In genomic region chr2:207285451-207285771, GRCh38 we compare ENCODE assay signal across 15 cellular contexts.
A peak's percentile ranks its signal among the peaks of the same experiment; 100 is the strongest.
DNase-seq lines count a peak whose midpoint lies in the region; ATAC-seq and TF ChIP-seq lines count a peak whose summit lies in the region.
"Had no signal": no experiment of that assay in that cellular context is flagged by ENCODE, and none has a peak within 500 bp of the region (broad histone marks: within the 10 kb centered on the region; RNA-seq: fewer than 3 reads in every experiment).

No MANE protein-coding gene starts in this region.

- H3K4me1 ChIP-seq in mammary epithelial cell (ENCODE audit: insufficient read depth, low read length) (peaks cover 25% of the 10 kb centered on the region), HEK293 (ENCODE audit: control insufficient read depth, insufficient read depth, low read length) (no peaks in the 10 kb centered on the region), esophagus squamous epithelium (peaks cover 5 to 38% (median 11%) of the 10 kb centered on the region in 3 donors)
- H3K4me1 ChIP-seq: testis had no signal

- H3K36me3 Mint-ChIP-seq in MCF 10A (ENCODE audit: insufficient read depth, unreplicated experiment), result no peaks in the 10 kb centered on the region
- H3K36me3 Mint-ChIP-seq: natural killer cell had no signal

- no peaks in the 10 kb centered on the region for H3K79me2 ChIP-seq in mammary epithelial cell (ENCODE audit: insufficient read depth, low read length)

- H3K4me3 ChIP-seq in mammary epithelial cell (replicated peaks in 1 of 3; ENCODE audit: insufficient read depth in 1 of 3, low read depth in 2 of 3, low read length in 3 of 3) (no peak overlapping the region), HEK293 (ENCODE audit: low read depth, low read length) (no peak overlapping the region), esophagus squamous epithelium (no peak overlapping the region)
- H3K4me3 ChIP-seq: PC-9, testis had no signal

- in situ Hi-C loops in mammary epithelial cell (cut with MboI; ENCODE audit: low sequenced_read_pairs in 2 of 2), result no loop called here

- POLR2A ChIA-PET in MCF 10A (lab: Yijun Ruan, JAX) (interaction anchor here (0.7 kb wide), 2 partner anchors 11 to 369 kb away, joined by 3 read pairs; no protein-coding TSS in a partner anchor), HEK293 (lab: Yijun Ruan, JAX) (no interaction called here)

- H3K4me1 Mint-ChIP-seq in MCF 10A (ENCODE audit: insufficient read depth, unreplicated experiment), result peaks cover 10% of the 10 kb centered on the region

- H3K36me3 ChIP-seq in mammary epithelial cell (ENCODE audit: insufficient read depth, low read length) (no peaks in the 10 kb centered on the region), HEK293 (ENCODE audit: control insufficient read depth in 2 of 2, insufficient read depth in 1 of 2, low read length in 2 of 2) (no peaks in the 10 kb centered on the region), esophagus squamous epithelium (no peaks in the 10 kb centered on the region)

- H3K9ac ChIP-seq in mammary epithelial cell (ENCODE audit: insufficient read depth, low read length), result no peak overlapping the region

- H3K4me3 Mint-ChIP-seq in MCF 10A (ENCODE audit: unreplicated experiment), result no peak overlapping the region
- H3K4me3 Mint-ChIP-seq: HFFc6, natural killer cell had no signal

- H3K9me3 ChIP-seq in mammary epithelial cell (replicated peaks; ENCODE audit: insufficient read depth, low read length) (no peaks in the 10 kb centered on the region), HEK293 (ENCODE audit: control insufficient read depth, insufficient read depth, low read depth, low read length) (no peaks in the 10 kb centered on the region), esophagus squamous epithelium (no peaks in the 10 kb centered on the region)
- H3K9me3 ChIP-seq: testis had no signal

- ATAC-seq in GM21360 (IDR thresholded peaks at IDR 0.05; ENCODE audit: unreplicated experiment), result no peak
- ATAC-seq: natural killer cell had no signal

- no TSS peak for BruUV-seq in mammary epithelial cell (replicated peaks; lab: Mats Ljungman, UMichigan)
- no TSS peak for BruUV-seq in MCF 10A (replicated peaks; lab: Mats Ljungman, UMichigan)

- H3K27me3 Mint-ChIP-seq in MCF 10A (ENCODE audit: insufficient read depth, unreplicated experiment), result no peaks in the 10 kb centered on the region

- no peak for TF ChIP-seq POLR2A in esophagus squamous epithelium (IDR thresholded peaks at IDR 0.05)

- 63% methylated on average over 4 of the region's 4 CpGs for WGBS in mammary epithelial cell (ENCODE audit: low coverage, missing lambda C conversion rate)
- 63 to 81% methylated on average over 3 to 4 of the region's 4 CpGs for WGBS in esophagus squamous epithelium, 2 donors

- CTCF ChIA-PET in mammary epithelial cell (lab: Charles Lee; ENCODE audit: low non-redundant PET) (interaction anchor here (0.6 kb wide), 1 partner anchor 41 kb away, joined by 3 read pairs; no protein-coding TSS in a partner anchor), MCF 10A (lab: Yijun Ruan, JAX) (interaction anchor here (0.9 to 2.4 kb wide), 2 partner anchors 9 to 21 kb away, joined by 4 to 9 read pairs; no protein-coding TSS in a partner anchor), HEK293 (lab: Yijun Ruan, JAX) (interaction anchor here (1.0 to 1.2 kb wide), 2 partner anchors 119 to 190 kb away, joined by 3 read pairs; partner anchors contain the start of gene KLF7)

- H4K20me1 ChIP-seq in mammary epithelial cell (ENCODE audit: insufficient read depth, low read length), result no peaks in the 10 kb centered on the region

- TF ChIP-seq CTCF in mammary epithelial cell (conservative IDR thresholded peaks at IDR 0.05 in 1 of 2, IDR thresholded peaks at IDR 0.05 in 1 of 2; ENCODE audit: extremely low read depth in 1 of 2, insufficient read depth in 1 of 2, low read depth in 1 of 2, low read length in 2 of 2), result no peak
- TF ChIP-seq CTCF in MCF 10A (IDR thresholded peaks at IDR 0.05; ENCODE audit: unreplicated experiment), result no peak
- TF ChIP-seq CTCF in HEK293 (tag by site-specific recombination; IDR thresholded peaks at IDR 0.05), result no peak
- TF ChIP-seq CTCF in VCaP (conservative IDR thresholded peaks at IDR 0.05), result no peak
- TF ChIP-seq CTCF in esophagus squamous epithelium (IDR thresholded peaks at IDR 0.05), result no peak

- peak overlapping the region; percentile 7 for H2AFZ ChIP-seq in mammary epithelial cell (ENCODE audit: low read depth, low read length)
- H2AFZ ChIP-seq: PC-9 had no signal

- H3K4me2 ChIP-seq in mammary epithelial cell (ENCODE audit: insufficient read depth, low read depth, low read length), result no peak overlapping the region
- H3K4me2 ChIP-seq: PC-9 had no signal

- no peak overlapping the region for H3K27ac Mint-ChIP-seq in MCF 10A (ENCODE audit: low read depth, unreplicated experiment)
- H3K27ac Mint-ChIP-seq: HFFc6, natural killer cell had no signal

- intact Hi-C loops in mammary epithelial cell (cut with micrococcal nuclease) (no loop called here), MCF 10A (cut with micrococcal nuclease) (no loop called here), esophagus squamous epithelium (cut with DNase I) (no loop called here)

- H3K27me3 ChIP-seq in mammary epithelial cell (ENCODE audit: insufficient read depth, low read length) (no peaks in the 10 kb centered on the region), esophagus squamous epithelium (no peaks in the 10 kb centered on the region)
- H3K27me3 ChIP-seq: testis had no signal

- no peak overlapping the region for H3K27ac ChIP-seq in mammary epithelial cell (ENCODE audit: insufficient read depth, low read depth, low read length)
- no peak overlapping the region for H3K27ac ChIP-seq in HEK293 (ENCODE audit: extremely low read depth, low read depth, low read length)
- H3K27ac ChIP-seq in VCaP, result peak overlapping the region; percentile 69
- H3K27ac ChIP-seq in esophagus squamous epithelium, result no peak overlapping the region
- H3K27ac ChIP-seq: PC-9, testis had no signal

- dilution Hi-C loops in mammary epithelial cell (cut with HindIII; ENCODE audit: low sequenced_read_pairs), result no loop called here

- H3K9me3 Mint-ChIP-seq in MCF 10A (ENCODE audit: unreplicated experiment), result no peaks in the 10 kb centered on the region
- H3K9me3 Mint-ChIP-seq: HFFc6, natural killer cell had no signal

- peak; percentile 20 for DNase-seq in mammary epithelial cell
- DNase-seq in MCF 10A (ENCODE audit: unreplicated experiment), result no peak
- peak; percentile 37 for DNase-seq in kidney tubule cell (ENCODE audit: low spot score)
- DNase-seq in esophagus squamous epithelium (lab: John Stamatoyannopoulos, UW), result no peak
- no peak for DNase-seq in HuH-7 (ENCODE audit: low spot score)
- DNase-seq: activated CD8-positive, alpha-beta memory T cell treated with anti-CD3 and anti-CD28 coated beads for 24 hours; central memory CD4-positive, alpha-beta T cell; natural killer cell; NCI-H2029; PC-9; testis had no signal

TF ChIP-seq in HEK293, 187 proteins besides CTCF, POLR2A, EP300 and RAD21:
- TF ChIP-seq ZIC2 (tag by site-specific recombination; IDR thresholded peaks at IDR 0.05) (0 out of 2 replicates have a peak, but pooled peaks have one; percentile 6), ZBTB44 (tag by site-specific recombination; IDR thresholded peaks at IDR 0.05) (no peak)

Comparison
In these comparisons a context has a peak if more than half of its experiments do, and no peak if none do; other contexts are left out.
1. DNase-seq: peak in mammary epithelial cell (single experiment) and kidney tubule cell (single experiment); none in MCF 10A (single experiment), esophagus squamous epithelium (single experiment) and HuH-7 (single experiment).